ENCODE assay signal across 18 cellular contexts in genomic region chr12:28088566-28089277, GRCh38.
A peak's percentile ranks its signal among the peaks of the same experiment; 100 is the strongest.
DNase-seq lines count a peak whose midpoint lies in the region; ATAC-seq and TF ChIP-seq lines count a peak whose summit lies in the region.
"Had no signal": no experiment of that assay in that cellular context is flagged by ENCODE, and none has a peak within 500 bp of the region (broad histone marks: within the 10 kb centered on the region; RNA-seq: fewer than 3 reads in every experiment).

No MANE protein-coding gene starts in this region.

- H3K9me2 ChIP-seq in Loucy (replicated peaks; ENCODE audit: low read depth, low read length), result no peaks in the 10 kb centered on the region

- no peaks in the 10 kb centered on the region for H3K79me2 ChIP-seq in Loucy (ENCODE audit: insufficient read depth, low read length)

- in situ Hi-C loops in astrocyte of the spinal cord (cut with HindIII; ENCODE audit: low sequenced_read_pairs), result no loop called here

- no peak for ATAC-seq in stimulated activated naive CD8-positive, alpha-beta T cell treated with anti-CD3 and anti-CD28 coated beads, Interleukin-15, Interleukin-2, amounts not matched to agents 100 U/mL and 50 U/mL, for 24 hours
- ATAC-seq: left lung, T-helper 17 cell had no signal

- H3K9me3 ChIP-seq in Loucy (ENCODE audit: insufficient read depth, low read depth, low read length), result no peaks in the 10 kb centered on the region
- H3K9me3 ChIP-seq: left lung had no signal

- H3F3A ChIP-seq in Loucy (ENCODE audit: low read depth), result no peaks in the 10 kb centered on the region

- no peak overlapping the region for H2AFZ ChIP-seq in Loucy (ENCODE audit: low read length)

- peaks cover 9% of the 10 kb centered on the region for H3K27me3 ChIP-seq in Loucy (ENCODE audit: insufficient read depth, low read length, poor library complexity, severe bottlenecking)
- H3K27me3 ChIP-seq: left lung had no signal

- peaks cover 24% of the 10 kb centered on the region for H3K4me1 ChIP-seq in Loucy (ENCODE audit: insufficient read depth, low read length, poor library complexity, severe bottlenecking)
- H3K4me1 ChIP-seq: left lung had no signal

- DNase-seq in AG20443 (ENCODE audit: low spot score), result peak; percentile 32
- peak; percentile 10 for DNase-seq in astrocyte of the spinal cord (ENCODE audit: low read depth, low spot score)
- DNase-seq in glomerular visceral epithelial cell (ENCODE audit: extremely low spot score), result peak; percentile 43
- no peak for DNase-seq in stimulated activated naive CD8-positive, alpha-beta T cell treated with anti-CD3 and anti-CD28 coated beads, Interleukin-15, Interleukin-2, amounts not matched to agents 100 U/mL and 50 U/mL, for 24 hours
- DNase-seq in stimulated activated CD4-positive, alpha-beta T cell treated with anti-CD3 and anti-CD28 coated beads, Interleukin-12 subunit alpha, Interleukin-12 subunit beta, amount 100 ng/mL, for 4 hours, result no peak
- DNase-seq in DMS153 (lab: John Stamatoyannopoulos, UW), result no peak
- DNase-seq in NCI-H1092 (lab: John Stamatoyannopoulos, UW), result no peak
- DNase-seq: activated CD4-positive, CD25-positive, alpha-beta regulatory T cell; activated CD8-positive, alpha-beta memory T cell treated with anti-CD3 and anti-CD28 coated beads for 24 hours; Calu3; effector CD8-positive, alpha-beta T cell; KG1; left lung; NCI-H1436; NCI-H345; occipital lobe; T-helper 17 cell had no signal

- no peak overlapping the region for H3K4me3 ChIP-seq in Loucy (ENCODE audit: low read length, poor library complexity, severe bottlenecking)
- H3K4me3 ChIP-seq in astrocyte of the spinal cord (ENCODE audit: low read depth, low read length), result no peak overlapping the region
- H3K4me3 ChIP-seq: left lung had no signal

- no peak for TF ChIP-seq CTCF in Loucy (conservative IDR thresholded peaks at IDR 0.05; ENCODE audit: low read length)
- no peak for TF ChIP-seq CTCF in astrocyte of the spinal cord (IDR thresholded peaks at IDR 0.05; ENCODE audit: low read depth, low read length)

- H3K9ac ChIP-seq in Loucy (ENCODE audit: low read depth, low read length, poor library complexity, severe bottlenecking), result no peak overlapping the region

- peak overlapping the region; percentile 44 for H3K4me2 ChIP-seq in Loucy (ENCODE audit: low read depth, low read length, poor library complexity, severe bottlenecking)

- H3K36me3 ChIP-seq in Loucy (ENCODE audit: insufficient read depth, low read length), result no peaks in the 10 kb centered on the region
- H3K36me3 ChIP-seq: left lung had no signal

- H4K20me1 ChIP-seq in Loucy (ENCODE audit: insufficient read depth, low read length, poor library complexity, severe bottlenecking), result no peaks in the 10 kb centered on the region

Comparison
In these comparisons a context has a peak if more than half of its experiments do, and no peak if none do; other contexts are left out.
1. DNase-seq: peak in AG20443 (single experiment), astrocyte of the spinal cord (single experiment) and glomerular visceral epithelial cell (single experiment); none in stimulated activated naive CD8-positive, alpha-beta T cell treated with anti-CD3 and anti-CD28 coated beads, Interleukin-15, Interleukin-2, amounts not matched to agents 100 U/mL and 50 U/mL, for 24 hours (single experiment), stimulated activated CD4-positive, alpha-beta T cell treated with anti-CD3 and anti-CD28 coated beads, Interleukin-12 subunit alpha, Interleukin-12 subunit beta, amount 100 ng/mL, for 4 hours (single experiment), DMS153 (single experiment) and NCI-H1092 (single experiment).